ENCODE assay signal across 12 cellular contexts in genomic region chr2:48144777-48145176, GRCh38.
A peak's percentile ranks its signal among the peaks of the same experiment; 100 is the strongest.
DNase-seq lines count a peak whose midpoint lies in the region; ATAC-seq lines count a peak whose summit lies in the region.
"Had no signal": no experiment of that assay in that cellular context is flagged by ENCODE, and none has a peak within 500 bp of the region (broad histone marks: within the 10 kb centered on the region; RNA-seq: fewer than 3 reads in every experiment).

No MANE protein-coding gene starts in this region.

- no peaks in the 10 kb centered on the region for H3K36me3 Mint-ChIP-seq in effector memory CD8-positive, alpha-beta T cell (ENCODE audit: insufficient read depth)
- H3K36me3 Mint-ChIP-seq: stimulated activated naive B cell treated with anti-CD40 and anti-IgM and Interleukin-4, amounts not matched to agents 10 μg/mL and 1 μg/mL and 100 μg/mL, for 72 hours had no signal

- DNase-seq in COLO668 (lab: John Stamatoyannopoulos, UW; ENCODE audit: unreplicated experiment) (peak; percentile 10), Daoy (ENCODE audit: low read depth) (peak; percentile 48), NCI-H774 (lab: John Stamatoyannopoulos, UW) (peak; percentile 4), AG08395 (ENCODE audit: low spot score) (no peak), middle frontal gyrus (ENCODE audit: extremely low spot score, low spot score) (no peak), Right ventricle myocardium inferior (ENCODE audit: missing footprints) (no peak)
- no peak for DNase-seq in effector memory CD8-positive, alpha-beta T cell
- DNase-seq: activated CD4-positive, CD25-positive, alpha-beta regulatory T cell treated with anti-CD3 and anti-CD28 coated beads, Interleukin-2, amount 50 U/mL, for 72 hours; MG63; naive thymus-derived CD4-positive, alpha-beta T cell; stimulated activated naive B cell treated with anti-CD40 and anti-IgM and Interleukin-4, amounts not matched to agents 10 μg/mL and 1 μg/mL and 100 μg/mL, for 72 hours had no signal

- peaks cover 8 to 11% of the 10 kb centered on the region in 2 donors for H3K4me1 Mint-ChIP-seq in effector memory CD8-positive, alpha-beta T cell (ENCODE audit: low read depth in 2 of 2)

- H3K27ac Mint-ChIP-seq in effector memory CD8-positive, alpha-beta T cell = peak overlapping the region; percentile 41 to 76
- H3K27ac Mint-ChIP-seq: stimulated activated naive B cell treated with anti-CD40 and anti-IgM and Interleukin-4, amounts not matched to agents 10 μg/mL and 1 μg/mL and 100 μg/mL, for 72 hours had no signal

- peaks cover 0 to 9% of the 10 kb centered on the region in 2 donors for H3K27me3 Mint-ChIP-seq in effector memory CD8-positive, alpha-beta T cell
- H3K27me3 Mint-ChIP-seq: stimulated activated naive B cell treated with anti-CD40 and anti-IgM and Interleukin-4, amounts not matched to agents 10 μg/mL and 1 μg/mL and 100 μg/mL, for 72 hours had no signal

- intact Hi-C loops in Right ventricle myocardium inferior (cut with DNase I) = no loop called here

- peak; percentile 58 for ATAC-seq in effector memory CD8-positive, alpha-beta T cell (replicated peaks)
- no peak for ATAC-seq in GM19324 (IDR thresholded peaks at IDR 0.05; ENCODE audit: low FRiP score, unreplicated experiment)
- no peak for ATAC-seq in Right ventricle myocardium inferior
- ATAC-seq: naive thymus-derived CD4-positive, alpha-beta T cell; stimulated activated naive B cell treated with anti-CD40 and anti-IgM and Interleukin-4, amounts not matched to agents 10 μg/mL and 1 μg/mL and 100 μg/mL, for 72 hours had no signal

- H3K9me3 Mint-ChIP-seq in effector memory CD8-positive, alpha-beta T cell = no peaks in the 10 kb centered on the region
- H3K9me3 Mint-ChIP-seq: stimulated activated naive B cell treated with anti-CD40 and anti-IgM and Interleukin-4, amounts not matched to agents 10 μg/mL and 1 μg/mL and 100 μg/mL, for 72 hours had no signal

- H3K4me3 Mint-ChIP-seq in effector memory CD8-positive, alpha-beta T cell = no peak overlapping the region
- H3K4me3 Mint-ChIP-seq: stimulated activated naive B cell treated with anti-CD40 and anti-IgM and Interleukin-4, amounts not matched to agents 10 μg/mL and 1 μg/mL and 100 μg/mL, for 72 hours had no signal

Comparison
In these comparisons a context has a peak if more than half of its experiments do, and no peak if none do; other contexts are left out.
1. DNase-seq: peak in COLO668 (single experiment), Daoy (single experiment) and NCI-H774 (single experiment); none in effector memory CD8-positive, alpha-beta T cell (0 of 3), AG08395 (single experiment), middle frontal gyrus (single experiment) and Right ventricle myocardium inferior (single experiment).